Comparison of ENCODE assay signal across 24 cellular contexts in genomic region chr17:17127730-17128291, GRCh38.
DNase-seq lines count a peak whose midpoint lies in the region; ATAC-seq and TF ChIP-seq lines count a peak whose summit lies in the region.
"Had no signal": no experiment of that assay in that cellular context is flagged by ENCODE, and none has a peak within 500 bp of the region (broad histone marks: within the 10 kb centered on the region; RNA-seq: fewer than 3 reads in every experiment).

No MANE protein-coding gene starts in this region.

- H3K9me3 ChIP-seq in right cardiac atrium (ENCODE audit: control insufficient read depth, low read length) (no peaks in the 10 kb centered on the region), tibial artery (no peaks in the 10 kb centered on the region), uterus (no peaks in the 10 kb centered on the region)
- H3K9me3 ChIP-seq: esophagus squamous epithelium, gastroesophageal sphincter, Peyer's patch, testis had no signal

- H3K36me3 ChIP-seq in tibial artery (peaks cover 18 to 60% (median 46%) of the 10 kb centered on the region in 3 donors), uterus (no peaks in the 10 kb centered on the region)

- no peak for TF ChIP-seq POLR2A in uterus (IDR thresholded peaks at IDR 0.05)

- 76% methylated on average over 11 of the region's 11 CpGs for WGBS in right cardiac atrium

- intact Hi-C loops in right cardiac atrium (cut with DNase I) (no loop called here), tibial artery (cut with DNase I; ENCODE audit: low total_unique reads) (loop anchor here (10.0 kb wide), 1 partner anchor 123 kb away; no protein-coding TSS in a partner anchor), uterus (cut with DNase I; ENCODE audit: low total_unique reads) (no loop called here)

- ATAC-seq in right cardiac atrium: no peak
- ATAC-seq in HG03460 (IDR thresholded peaks at IDR 0.05; ENCODE audit: unreplicated experiment): no peak
- ATAC-seq: gastroesophageal sphincter, left colon had no signal

- H3K4me3 Mint-ChIP-seq in activated naive CD4-positive, alpha-beta T cell treated with anti-CD3 and anti-CD28 coated beads, Interleukin-2, amount 10 ng/mL, durations not matched to agents 7 days and 5 days: no peak overlapping the region
- H3K4me3 Mint-ChIP-seq: HFFc6, nephron progenitor cell had no signal

- peaks cover 45% of the 10 kb centered on the region for H3K4me1 Mint-ChIP-seq in activated naive CD4-positive, alpha-beta T cell treated with anti-CD3 and anti-CD28 coated beads, Interleukin-2, amount 10 ng/mL, durations not matched to agents 7 days and 5 days

- no peak overlapping the region for H3K4me3 ChIP-seq in right cardiac atrium (ENCODE audit: low read length)
- no peak overlapping the region for H3K4me3 ChIP-seq in tibial artery
- no peak overlapping the region for H3K4me3 ChIP-seq in uterus
- H3K4me3 ChIP-seq: esophagus squamous epithelium, gastroesophageal sphincter, Peyer's patch, SK-N-MC, testis had no signal

- H3K27me3 Mint-ChIP-seq in activated naive CD4-positive, alpha-beta T cell treated with anti-CD3 and anti-CD28 coated beads, Interleukin-2, amount 10 ng/mL, durations not matched to agents 7 days and 5 days: no peaks in the 10 kb centered on the region
- H3K27me3 Mint-ChIP-seq: activated naive CD8-positive, alpha-beta T cell treated with anti-CD3 and anti-CD28 coated beads, Interleukin-2, amount 10 ng/mL, durations not matched to agents 7 days and 5 days had no signal

- TF ChIP-seq CTCF in tibial artery (IDR thresholded peaks at IDR 0.05) (no peak), uterus (IDR thresholded peaks at IDR 0.05) (no peak)

- H3K9me3 Mint-ChIP-seq in activated naive CD4-positive, alpha-beta T cell treated with anti-CD3 and anti-CD28 coated beads, Interleukin-2, amount 10 ng/mL, durations not matched to agents 7 days and 5 days: no peaks in the 10 kb centered on the region
- H3K9me3 Mint-ChIP-seq: activated naive CD8-positive, alpha-beta T cell treated with anti-CD3 and anti-CD28 coated beads, Interleukin-2, amount 10 ng/mL, durations not matched to agents 7 days and 5 days; activated T-helper 2 cell treated with anti-CD3 and anti-CD28 coated beads, Interferon-gamma antibody, Interleukin-2, Interleukin-4, amounts not matched to agents 10 μg/mL and 5 μg/mL and 100 μg/mL, durations not matched to agents 14 hours and 24 hours and 36 hours; HFFc6; nephron progenitor cell had no signal

- H3K27ac Mint-ChIP-seq in activated naive CD4-positive, alpha-beta T cell treated with anti-CD3 and anti-CD28 coated beads, Interleukin-2, amount 10 ng/mL, durations not matched to agents 7 days and 5 days: peak overlapping the region; percentile 42
- H3K27ac Mint-ChIP-seq: activated T-helper 2 cell treated with anti-CD3 and anti-CD28 coated beads, Interferon-gamma antibody, Interleukin-2, Interleukin-4, amounts not matched to agents 10 μg/mL and 5 μg/mL and 100 μg/mL, durations not matched to agents 14 hours and 24 hours and 36 hours had no signal

- DNase-seq in activated naive CD4-positive, alpha-beta T cell treated with anti-CD3 and anti-CD28 coated beads, Interleukin-2, amount 10 ng/mL, durations not matched to agents 7 days and 5 days: no peak
- DNase-seq in activated naive CD4-positive, alpha-beta T cell treated with anti-CD3 and anti-CD28 coated beads, Interleukin-2, amount 50 U/mL, for 16 hours: no peak
- DNase-seq in NCI-H524 treated with DMSO at 0.1 percent for 48 hours (lab: John Stamatoyannopoulos, UW): peak; percentile 38
- peak in 2 of 3 donors; percentile 34 to 47 for DNase-seq in right cardiac atrium
- no peak for DNase-seq in tibial artery
- DNase-seq in kidney glomerular epithelial cell (lab: John Stamatoyannopoulos, UW): no peak
- DNase-seq in uterus: no peak
- DNase-seq: activated CD4-positive, alpha-beta T cell treated with anti-CD3 and anti-CD28 coated beads, Interleukin-2, amount 50 U/mL, for 1 hour; activated naive CD8-positive, alpha-beta T cell treated with anti-CD3 and anti-CD28 coated beads, Interleukin-2, amount 10 ng/mL, durations not matched to agents 7 days and 5 days; esophagus squamous epithelium; HFFc6; left colon; midbrain; NCI-H2107; NCI-H510A; nephron progenitor cell; NK-92 treated with Interleukin-12 subunit alpha and Interleukin-12 subunit beta, amount 100 ng/mL, for 24 hours; Peyer's patch; testis had no signal

- H3K27ac ChIP-seq in right cardiac atrium (ENCODE audit: low read length) (no peak overlapping the region), tibial artery (peak overlapping the region; percentile 76 to 83), uterus (no peak overlapping the region)
- H3K27ac ChIP-seq: gastroesophageal sphincter, parathyroid adenoma, SK-N-MC, testis had no signal

- H3K36me3 Mint-ChIP-seq in activated naive CD4-positive, alpha-beta T cell treated with anti-CD3 and anti-CD28 coated beads, Interleukin-2, amount 10 ng/mL, durations not matched to agents 7 days and 5 days: peaks cover 19% of the 10 kb centered on the region
- H3K36me3 Mint-ChIP-seq: activated naive CD8-positive, alpha-beta T cell treated with anti-CD3 and anti-CD28 coated beads, Interleukin-2, amount 10 ng/mL, durations not matched to agents 7 days and 5 days had no signal

- H3K27me3 ChIP-seq in right cardiac atrium (ENCODE audit: control insufficient read depth, insufficient read depth) (no peaks in the 10 kb centered on the region), tibial artery (no peaks in the 10 kb centered on the region), uterus (no peaks in the 10 kb centered on the region)
- H3K27me3 ChIP-seq: esophagus squamous epithelium, gastroesophageal sphincter, Peyer's patch, testis had no signal

- peaks cover 8% of the 10 kb centered on the region for H3K4me1 ChIP-seq in right cardiac atrium (ENCODE audit: control insufficient read depth, insufficient read depth, low read length)
- H3K4me1 ChIP-seq in tibial artery: peaks cover 0 to 70% (median 48%) of the 10 kb centered on the region in 4 donors
- H3K4me1 ChIP-seq in uterus: no peaks in the 10 kb centered on the region
- H3K4me1 ChIP-seq: parathyroid adenoma had no signal

- CTCF ChIA-PET in activated naive CD4-positive, alpha-beta T cell treated with anti-CD3 and anti-CD28 coated beads, Interleukin-2, amount 10 ng/mL, durations not matched to agents 7 days and 5 days (lab: Charles Lee): interaction anchor here (0.6 kb wide), 1 partner anchor 62 kb away, joined by 3 read pairs; no protein-coding TSS in a partner anchor

Comparison
In these comparisons a context has a peak if more than half of its experiments do, and no peak if none do; other contexts are left out.
1. DNase-seq: peak in NCI-H524 treated with DMSO at 0.1 percent for 48 hours (single experiment) and right cardiac atrium (2 of 3); none in activated naive CD4-positive, alpha-beta T cell treated with anti-CD3 and anti-CD28 coated beads, Interleukin-2, amount 10 ng/mL, durations not matched to agents 7 days and 5 days (single experiment), activated naive CD4-positive, alpha-beta T cell treated with anti-CD3 and anti-CD28 coated beads, Interleukin-2, amount 50 U/mL, for 16 hours (single experiment), tibial artery (0 of 2), kidney glomerular epithelial cell (single experiment) and uterus (0 of 2).
2. H3K27ac ChIP-seq: peak in tibial artery (2 of 2); none in right cardiac atrium (single experiment) and uterus (0 of 2).